Comparison of ENCODE assay signal across 8 cellular contexts in the genomic region with DNA sequence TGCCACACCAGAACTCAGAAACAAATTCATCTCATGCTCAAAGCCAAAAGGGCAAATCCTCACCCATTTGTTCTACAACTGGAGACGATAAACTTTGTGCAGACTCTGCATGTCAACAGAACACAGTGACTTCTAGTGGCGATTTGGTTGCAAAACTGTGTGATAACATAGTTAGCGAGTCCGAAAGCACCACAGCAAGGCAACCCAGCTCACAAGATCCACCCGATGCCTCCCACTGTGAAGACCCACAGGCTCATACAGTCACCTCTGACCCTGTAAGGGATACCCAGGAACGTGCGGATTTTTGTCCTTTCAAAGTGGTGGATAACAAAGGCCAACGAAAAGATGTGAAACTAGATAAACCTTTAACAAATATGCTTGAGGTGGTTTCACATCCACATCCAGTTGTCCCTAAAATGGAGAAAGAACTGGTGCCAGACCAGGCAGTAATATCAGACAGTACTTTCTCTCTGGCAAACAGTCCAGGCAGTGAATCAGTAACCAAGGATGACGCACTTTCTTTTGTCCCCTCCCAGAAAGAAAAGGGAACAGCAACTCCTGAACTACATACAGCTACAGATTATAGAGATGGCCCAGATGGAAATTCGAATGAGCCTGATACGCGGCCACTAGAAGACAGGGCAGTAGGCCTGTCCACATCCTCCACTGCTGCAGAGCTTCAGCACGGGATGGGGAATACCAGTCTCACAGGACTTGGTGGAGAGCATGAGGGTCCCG.
DNase-seq lines count a peak whose midpoint lies in the region; ATAC-seq and TF ChIP-seq lines count a peak whose summit lies in the region.

No MANE protein-coding gene starts in this region.

- no peaks in the 10 kb centered on the region for H3K27me3 Mint-ChIP-seq in activated naive CD8-positive, alpha-beta T cell

- no peak overlapping the region for H3K14ac ChIP-seq in IMR-90 (replicated peaks; ENCODE audit: low read depth, low read length)

- peaks cover 33 to 60% of the 10 kb centered on the region in 2 experiments for H3K79me1 ChIP-seq in IMR-90 (ENCODE audit: low read depth in 1 of 2, low read length in 2 of 2)

- ATAC-seq in IMR-90 (ENCODE audit: low read depth), result no peak
- ATAC-seq in left lobe of liver, result peak; percentile 72
- ATAC-seq in HG03097 (IDR thresholded peaks at IDR 0.05; ENCODE audit: low FRiP score, unreplicated experiment), result no peak

- H3K9me3 ChIP-seq in IMR-90 (ENCODE audit: control insufficient read depth, insufficient read depth, low read length), result no peaks in the 10 kb centered on the region
- no peaks in the 10 kb centered on the region for H3K9me3 ChIP-seq in suprapubic skin

- no peak overlapping the region for H3K9ac ChIP-seq in IMR-90 (ENCODE audit: low read depth, low read length)

- H3K27ac Mint-ChIP-seq in activated naive CD8-positive, alpha-beta T cell, result peak overlapping the region; percentile 92

- peaks cover 11% of the 10 kb centered on the region; the same call in 1 of the 2 replicates for H3K4me1 ChIP-seq in IMR-90 (ENCODE audit: control insufficient read depth, insufficient read depth, low read length)
- peaks cover 56% of the 10 kb centered on the region for H3K4me1 ChIP-seq in suprapubic skin

- no peak overlapping the region for H2AFZ ChIP-seq in IMR-90 (replicated peaks; ENCODE audit: low read length, poor library complexity)

- H2BK20ac ChIP-seq in IMR-90 (ENCODE audit: low read depth, low read length), result no peak overlapping the region

- no peak for TF ChIP-seq POLR2A in IMR-90 (IDR thresholded peaks at IDR 0.05; ENCODE audit: low read depth, low read length)
- TF ChIP-seq POLR2A in suprapubic skin (IDR thresholded peaks at IDR 0.05), result peak in 1 of 2 donors; percentile 45

- POLR2A ChIA-PET in IMR-90 (lab: Charles Lee; ENCODE audit: unreplicated experiment), result no interaction called here

- H2AK9ac ChIP-seq in IMR-90 (replicated peaks; ENCODE audit: low read depth, low read length, poor library complexity), result no peak overlapping the region

- intact Hi-C loops in IMR-90 (cut with micrococcal nuclease), result no loop called here

- peaks cover 62% of the 10 kb centered on the region for H3K4me1 Mint-ChIP-seq in activated naive CD8-positive, alpha-beta T cell (ENCODE audit: low read depth)

- TF ChIP-seq CTCF in IMR-90 (conservative IDR thresholded peaks at IDR 0.05; ENCODE audit: low read depth, low read length), result no peak
- no peak for TF ChIP-seq CTCF in suprapubic skin (IDR thresholded peaks at IDR 0.05)

- TSS peak; percentile 56 for BruUV-seq in IMR-90 (replicated peaks; lab: Mats Ljungman, UMichigan)

- DNase-seq in IMR-90 (no peak), left lobe of liver (ENCODE audit: low spot score) (peak; percentile 83), suprapubic skin (ENCODE audit: low spot score in 2 of 2) (no peak), NCI-H345 treated with DMSO at 0.1 percent for 48 hours (lab: John Stamatoyannopoulos, UW; ENCODE audit: unreplicated experiment) (no peak), NCI-H748 treated with DMSO at 0.1 percent for 48 hours (lab: John Stamatoyannopoulos, UW) (no peak), NCI-H1092 (lab: John Stamatoyannopoulos, UW) (no peak)

- no peak for TF ChIP-seq RAD21 in IMR-90 (IDR thresholded peaks at IDR 0.05; ENCODE audit: low read length)

- H3K4me2 ChIP-seq in IMR-90 (ENCODE audit: low read depth, low read length), result no peak overlapping the region

- dilution Hi-C loops in IMR-90 (cut with HindIII; ENCODE audit: low sequenced_read_pairs, unreplicated experiment), result no loop called here

- H3K18ac ChIP-seq in IMR-90 (ENCODE audit: low read depth, low read length), result no peak overlapping the region

- no peak for TF ChIP-seq EP300 in suprapubic skin (IDR thresholded peaks at IDR 0.05)

- H3K9me3 Mint-ChIP-seq in activated naive CD8-positive, alpha-beta T cell (ENCODE audit: low read depth), result no peaks in the 10 kb centered on the region

- H2BK15ac ChIP-seq in IMR-90 (ENCODE audit: low read depth, low read length), result no peak overlapping the region

- H3K4ac ChIP-seq in IMR-90 (ENCODE audit: low read depth, low read length), result no peak overlapping the region

- peaks cover 4% of the 10 kb centered on the region; the same call in 1 of the 2 replicates for H4K20me1 ChIP-seq in IMR-90 (ENCODE audit: insufficient read depth, low read length)

- no peak overlapping the region for H4K91ac ChIP-seq in IMR-90 (ENCODE audit: insufficient read depth, low read depth, low read length)

- CTCF ChIA-PET in IMR-90 (lab: Yijun Ruan, JAX), result interaction anchor here (1.2 kb wide), 1 partner anchor 17 kb away, joined by 3 read pairs; no protein-coding TSS in a partner anchor

- H3K36me3 Mint-ChIP-seq in activated naive CD8-positive, alpha-beta T cell, result peaks cover 4% of the 10 kb centered on the region

- H3K56ac ChIP-seq in IMR-90 (ENCODE audit: extremely low read depth, insufficient read depth, low read length), result no peak overlapping the region

- H3K36me3 ChIP-seq in IMR-90 (ENCODE audit: control insufficient read depth, insufficient read depth, low read length) (peaks cover 27% of the 10 kb centered on the region), suprapubic skin (peaks cover 32% of the 10 kb centered on the region)

- H2BK120ac ChIP-seq in IMR-90 (ENCODE audit: low read depth, low read length), result no peak overlapping the region

- H3K27me3 ChIP-seq in IMR-90 (ENCODE audit: control insufficient read depth, insufficient read depth, low read length), result no peaks in the 10 kb centered on the region
- no peaks in the 10 kb centered on the region for H3K27me3 ChIP-seq in suprapubic skin

- H2AK5ac ChIP-seq in IMR-90 (ENCODE audit: low read depth, low read length), result no peak overlapping the region

- in situ Hi-C loops in IMR-90 (cut with MboI; ENCODE audit: low sequenced_read_pairs), result no loop called here

- WGBS in IMR-90 (ENCODE audit: extremely low coverage in 2 of 2, insufficient read length in 1 of 2), 2 experiments, result 80% methylated on average over 3 of the region's 14 CpGs; no CpG with 5 or more reads in 1 of the 2 experiments
- WGBS in suprapubic skin, result 77% methylated on average over 14 of the region's 14 CpGs

- no peak overlapping the region for H4K8ac ChIP-seq in IMR-90 (ENCODE audit: low read depth in 2 of 2, low read length in 2 of 2)

- H3K23ac ChIP-seq in IMR-90 (ENCODE audit: low read depth, low read length), result no peak overlapping the region

- no peak overlapping the region for H2BK5ac ChIP-seq in IMR-90 (ENCODE audit: low read depth, low read length, poor library complexity, severe bottlenecking)

- H4K5ac ChIP-seq in IMR-90 (ENCODE audit: low read depth, low read length), result no peak overlapping the region

- H3K9me1 ChIP-seq in IMR-90 (ENCODE audit: insufficient read depth, low read length), result peaks cover 12% of the 10 kb centered on the region

- H3K4me3 Mint-ChIP-seq in activated naive CD8-positive, alpha-beta T cell, result peak overlapping the region; percentile 85

- H3K4me3 ChIP-seq in IMR-90 (ENCODE audit: insufficient read depth, low read depth, low read length) (no peak overlapping the region), suprapubic skin (peak overlapping the region; percentile 45)

- no peak overlapping the region for H3K27ac ChIP-seq in IMR-90 (ENCODE audit: insufficient read depth, low read length)
- H3K27ac ChIP-seq in suprapubic skin, result peak overlapping the region; percentile 89

TF ChIP-seq in IMR-90, 13 proteins besides CTCF, POLR2A, EP300 and RAD21:
- TF ChIP-seq NFE2L2 (IDR thresholded peaks at IDR 0.05; ENCODE audit: low read depth, low read length), result no peak
- no peak for TF ChIP-seq RFX5 (IDR thresholded peaks at IDR 0.05; ENCODE audit: low read depth, low read length)
- no peak for TF ChIP-seq MXI1 (IDR thresholded peaks at IDR 0.05; ENCODE audit: borderline replicate concordance, low read depth, low read length)
- TF ChIP-seq MAFK (IDR thresholded peaks at IDR 0.05; ENCODE audit: low read depth, low read length), result no peak
- TF ChIP-seq MAZ (IDR thresholded peaks at IDR 0.05; ENCODE audit: borderline replicate concordance, low read depth, low read length), result no peak
- no peak for TF ChIP-seq RCOR1 (IDR thresholded peaks at IDR 0.05; ENCODE audit: insufficient replicate concordance, low read length)
- no peak for TF ChIP-seq CHD1 (IDR thresholded peaks at IDR 0.05; ENCODE audit: low read depth, low read length)
- TF ChIP-seq BHLHE40 (IDR thresholded peaks at IDR 0.05; ENCODE audit: low read depth, low read length), result no peak
- TF ChIP-seq FOS (IDR thresholded peaks at IDR 0.05; ENCODE audit: low read depth, low read length), result no peak
- TF ChIP-seq SMC3 (IDR thresholded peaks at IDR 0.05; ENCODE audit: low read depth, low read length), result no peak
- TF ChIP-seq CEBPB (IDR thresholded peaks at IDR 0.05; ENCODE audit: low read depth, low read length), result no peak
- TF ChIP-seq, protein P1, sequence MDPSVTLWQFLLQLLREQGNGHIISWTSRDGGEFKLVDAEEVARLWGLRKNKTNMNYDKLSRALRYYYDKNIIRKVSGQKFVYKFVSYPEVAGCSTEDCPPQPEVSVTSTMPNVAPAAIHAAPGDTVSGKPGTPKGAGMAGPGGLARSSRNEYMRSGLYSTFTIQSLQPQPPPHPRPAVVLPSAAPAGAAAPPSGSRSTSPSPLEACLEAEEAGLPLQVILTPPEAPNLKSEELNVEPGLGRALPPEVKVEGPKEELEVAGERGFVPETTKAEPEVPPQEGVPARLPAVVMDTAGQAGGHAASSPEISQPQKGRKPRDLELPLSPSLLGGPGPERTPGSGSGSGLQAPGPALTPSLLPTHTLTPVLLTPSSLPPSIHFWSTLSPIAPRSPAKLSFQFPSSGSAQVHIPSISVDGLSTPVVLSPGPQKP (IDR thresholded peaks at IDR 0.05; ENCODE audit: borderline replicate concordance, low read depth, low read length), result no peak
- no peak for TF ChIP-seq USF2 (IDR thresholded peaks at IDR 0.05; ENCODE audit: low read depth, low read length)
